11 cellular contexts compared by ENCODE assay signal in the genomic region with DNA sequence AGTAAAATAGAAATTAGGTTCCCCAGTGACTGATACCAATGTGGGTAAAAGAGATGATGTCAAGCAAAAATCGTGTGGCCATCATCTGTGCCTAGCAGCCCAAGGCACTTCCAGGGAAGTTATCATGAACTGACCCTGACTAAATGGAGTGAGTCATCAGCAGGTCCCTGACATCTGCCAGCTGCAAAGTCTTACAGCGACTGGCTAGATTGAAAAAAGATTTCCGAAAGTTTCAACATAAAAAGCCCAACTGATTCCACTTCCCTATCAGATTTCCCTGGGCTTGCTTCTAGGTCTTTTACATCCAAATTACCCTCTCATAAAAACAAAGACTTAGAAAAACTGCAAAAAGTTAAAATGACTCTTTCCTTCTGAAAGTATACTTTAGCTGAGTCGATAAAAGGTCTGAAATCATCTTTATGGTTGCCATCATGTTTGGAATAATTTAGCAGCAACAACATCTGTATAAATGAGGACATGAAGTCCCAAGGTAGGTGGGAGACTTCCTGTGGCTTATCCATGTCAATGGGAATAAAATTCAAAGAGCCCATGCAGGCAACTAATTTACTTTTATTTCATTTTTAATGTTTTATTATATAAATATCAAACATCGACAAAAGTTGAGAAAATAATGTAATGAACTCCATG.
DNase-seq lines count a peak whose midpoint lies in the region; ATAC-seq, FAIRE-seq and TF ChIP-seq lines count a peak whose summit lies in the region.
"Had no signal": no experiment of that assay in that cellular context is flagged by ENCODE, and none has a peak within 500 bp of the region (broad histone marks: within the 10 kb centered on the region; RNA-seq: fewer than 3 reads in every experiment).

No MANE protein-coding gene starts in this region.

- H3K36me3 Mint-ChIP-seq in Caco-2 (ENCODE audit: insufficient read depth, unreplicated experiment): peaks cover 7% of the 10 kb centered on the region

- BruUV-seq in Caco-2 (replicated peaks; lab: Mats Ljungman, UMichigan): no TSS peak

- H3K9me3 Mint-ChIP-seq in Caco-2 (ENCODE audit: unreplicated experiment): peaks cover 13% of the 10 kb centered on the region

- no peak for FAIRE-seq in GM12891 (lab: Jason Lieb, UNC)

- no peak overlapping the region for H3K9ac ChIP-seq in skeletal muscle satellite cell (ENCODE audit: low read depth, low read length)

- no peak overlapping the region for H3K27ac Mint-ChIP-seq in Caco-2 (ENCODE audit: unreplicated experiment)

- no peaks in the 10 kb centered on the region for H3K4me1 Mint-ChIP-seq in Caco-2 (ENCODE audit: low read depth, unreplicated experiment)
- H3K4me1 Mint-ChIP-seq: central memory CD8-positive, alpha-beta T cell had no signal

- H3K4me1 ChIP-seq in HEK293 (ENCODE audit: control insufficient read depth, insufficient read depth, low read length) (peaks cover 3% of the 10 kb centered on the region), foreskin keratinocyte (no peaks in the 10 kb centered on the region), skeletal muscle satellite cell (ENCODE audit: control insufficient read depth, insufficient read depth, low read length) (peaks cover 13% of the 10 kb centered on the region), Caco-2 (peaks cover 12% of the 10 kb centered on the region)
- H3K4me1 ChIP-seq: upper lobe of left lung had no signal

- no peak overlapping the region for H3K4me3 Mint-ChIP-seq in Caco-2 (ENCODE audit: unreplicated experiment)
- H3K4me3 Mint-ChIP-seq: central memory CD8-positive, alpha-beta T cell had no signal

- TF ChIP-seq CTCF in HEK293 (tag by site-specific recombination; IDR thresholded peaks at IDR 0.05) (no peak), foreskin keratinocyte (conservative IDR thresholded peaks at IDR 0.05) (no peak), Caco-2 (IDR thresholded peaks at IDR 0.05; ENCODE audit: insufficient read depth in 1 of 2, low read depth in 1 of 2, low read length in 1 of 2, severe bottlenecking in 1 of 2, unreplicated experiment in 1 of 2) (no peak)

- H3K36me3 ChIP-seq in HEK293 (ENCODE audit: control insufficient read depth in 2 of 2, insufficient read depth in 1 of 2, low read length in 2 of 2): no peaks in the 10 kb centered on the region
- H3K36me3 ChIP-seq in skeletal muscle satellite cell (ENCODE audit: insufficient read depth, low read length): no peaks in the 10 kb centered on the region
- no peaks in the 10 kb centered on the region for H3K36me3 ChIP-seq in Caco-2 (ENCODE audit: control insufficient read depth, insufficient read depth, low read length)
- H3K36me3 ChIP-seq: upper lobe of left lung had no signal

- TF ChIP-seq POLR2A in GM12891 (IDR thresholded peaks at IDR 0.05; ENCODE audit: low read depth, low read length): no peak

- H3K9me3 ChIP-seq in HEK293 (ENCODE audit: control insufficient read depth, insufficient read depth, low read depth, low read length): no peaks in the 10 kb centered on the region
- no peaks in the 10 kb centered on the region for H3K9me3 ChIP-seq in skeletal muscle satellite cell (replicated peaks; ENCODE audit: low read length)
- no peaks in the 10 kb centered on the region; the same call in 1 of the 2 replicates for H3K9me3 ChIP-seq in Caco-2
- H3K9me3 ChIP-seq: upper lobe of left lung had no signal

- CTCF ChIA-PET in HEK293 (lab: Yijun Ruan, JAX): interaction anchor here (0.6 kb wide), 2 partner anchors 11 to 55 kb away, joined by 3 read pairs; no protein-coding TSS in a partner anchor
- CTCF ChIA-PET in Caco-2 (lab: Charles Lee): no interaction called here

- H3K27ac ChIP-seq in HEK293 (ENCODE audit: extremely low read depth, low read depth, low read length): no peak overlapping the region
- H3K27ac ChIP-seq in foreskin keratinocyte: no peak overlapping the region
- H3K27ac ChIP-seq: upper lobe of left lung had no signal

- H3K27me3 ChIP-seq in foreskin keratinocyte: no peaks in the 10 kb centered on the region
- H3K27me3 ChIP-seq in skeletal muscle satellite cell (ENCODE audit: control insufficient read depth, insufficient read depth, low read length): no peaks in the 10 kb centered on the region
- H3K27me3 ChIP-seq in Caco-2 (replicated peaks; ENCODE audit: control insufficient read depth, insufficient read depth, low read length): no peaks in the 10 kb centered on the region
- H3K27me3 ChIP-seq: upper lobe of left lung had no signal

- POLR2A ChIA-PET in HEK293 (lab: Yijun Ruan, JAX) (no interaction called here), Caco-2 (lab: Charles Lee) (no interaction called here)

- peak overlapping the region; percentile 55 for H3K4me2 ChIP-seq in skeletal muscle satellite cell (ENCODE audit: low read length)

- intact Hi-C loops in Caco-2 (cut with micrococcal nuclease; ENCODE audit: unreplicated experiment): no loop called here

- no peak overlapping the region for H3K4me3 ChIP-seq in HEK293 (ENCODE audit: low read depth, low read length)
- H3K4me3 ChIP-seq in skeletal muscle satellite cell (ENCODE audit: low read length): peak overlapping the region; percentile 15
- H3K4me3 ChIP-seq in Caco-2 (ENCODE audit: low read depth, low read length): no peak overlapping the region
- H3K4me3 ChIP-seq: upper lobe of left lung had no signal

- peak; percentile 97 for ATAC-seq in foreskin keratinocyte

- DNase-seq in RPMI8226 (peak; percentile 16), foreskin keratinocyte (peak; percentile 24 to 55), GM12891 (ENCODE audit: insufficient read length, low spot score) (no peak), Caco-2 (no peak), activated gamma-delta T cell treated with Interleukin-2 at 50 U/mL for 16 hours (no peak)
- DNase-seq: midbrain, SHP77 treated with DMSO at 0.1 percent for 48 hours, upper lobe of left lung had no signal

- H3K27me3 Mint-ChIP-seq in Caco-2 (ENCODE audit: insufficient read depth, unreplicated experiment): no peaks in the 10 kb centered on the region
- H3K27me3 Mint-ChIP-seq: central memory CD8-positive, alpha-beta T cell had no signal

TF ChIP-seq in HEK293, 187 proteins besides CTCF, POLR2A, EP300 and RAD21 (continues in another document):
- TF ChIP-seq MEIS1 (CRISPR knock-in tag; IDR thresholded peaks at IDR 0.05; ENCODE audit: borderline replicate concordance): no peak
- no peak for TF ChIP-seq ZSCAN16 (tag by site-specific recombination; IDR thresholded peaks at IDR 0.05)
- TF ChIP-seq SP7 (tag by site-specific recombination; IDR thresholded peaks at IDR 0.05): no peak
- TF ChIP-seq ZBTB7A (tag by site-specific recombination; IDR thresholded peaks at IDR 0.05; ENCODE audit: low read depth): no peak
- TF ChIP-seq ZNF560 (tag by site-specific recombination; IDR thresholded peaks at IDR 0.05; ENCODE audit: borderline replicate concordance): no peak
- TF ChIP-seq ZNF10 (tag by site-specific recombination; IDR thresholded peaks at IDR 0.05): no peak
- TF ChIP-seq, protein P1, sequence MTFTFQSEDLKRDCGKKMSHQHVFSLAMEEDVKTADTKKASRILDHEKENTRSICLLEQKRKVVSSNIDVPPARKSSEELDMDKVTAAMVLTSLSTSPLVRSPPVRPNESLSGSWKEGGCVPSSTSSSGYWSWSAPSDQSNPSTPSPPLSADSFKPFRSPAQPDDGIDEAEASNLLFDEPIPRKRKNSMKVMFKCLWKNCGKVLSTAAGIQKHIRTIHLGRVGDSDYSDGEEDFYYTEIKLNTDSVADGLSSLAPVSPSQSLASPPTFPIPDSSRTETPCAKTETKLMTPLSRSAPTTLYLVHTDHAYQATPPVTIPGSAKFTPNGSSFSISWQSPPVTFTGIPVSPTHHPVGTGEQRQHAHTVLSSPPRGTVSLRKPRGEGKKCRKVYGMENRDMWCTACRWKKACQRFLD (tag by site-specific recombination; IDR thresholded peaks at IDR 0.05): no peak
- no peak for TF ChIP-seq ZNF37A (tag by site-specific recombination; IDR thresholded peaks at IDR 0.05)
- no peak for TF ChIP-seq SALL2 (tag by site-specific recombination; IDR thresholded peaks at IDR 0.05; ENCODE audit: borderline replicate concordance)
- no peak for TF ChIP-seq ZNF121 (tag by site-specific recombination; IDR thresholded peaks at IDR 0.05)
- TF ChIP-seq YY1 (tag by site-specific recombination; IDR thresholded peaks at IDR 0.05): no peak
- no peak for TF ChIP-seq ZNF558 (tag by site-specific recombination; IDR thresholded peaks at IDR 0.05)

TF ChIP-seq in GM12891, 5 proteins besides CTCF, POLR2A, EP300 and RAD21:
- TF ChIP-seq TAF1 (IDR thresholded peaks at IDR 0.05; ENCODE audit: low read depth, low read length): no peak
- no peak for TF ChIP-seq SPI1 (IDR thresholded peaks at IDR 0.05; ENCODE audit: low read depth, low read length)
- no peak for TF ChIP-seq PAX5 (IDR thresholded peaks at IDR 0.05; ENCODE audit: insufficient read depth, low read length, severe bottlenecking)
- no peak for TF ChIP-seq POU2F2 (IDR thresholded peaks at IDR 0.05; ENCODE audit: low read depth, low read length)
- no peak for TF ChIP-seq POLR2AphosphoS5 (IDR thresholded peaks at IDR 0.05; ENCODE audit: low read depth, low read length)

Comparison
In these comparisons a context has a peak if more than half of its experiments do, and no peak if none do; other contexts are left out.
1. DNase-seq: peak in RPMI8226 (single experiment) and foreskin keratinocyte (2 of 2); none in GM12891 (single experiment), Caco-2 (0 of 2) and activated gamma-delta T cell treated with Interleukin-2 at 50 U/mL for 16 hours (single experiment).